ENCODE assay signal across 18 cellular contexts in genomic region chr13:80083097-80083429, GRCh38.
A peak's percentile ranks its signal among the peaks of the same experiment; 100 is the strongest.
DNase-seq lines count a peak whose midpoint lies in the region; ATAC-seq and TF ChIP-seq lines count a peak whose summit lies in the region.
"Had no signal": no experiment of that assay in that cellular context is flagged by ENCODE, and none has a peak within 500 bp of the region (broad histone marks: within the 10 kb centered on the region; RNA-seq: fewer than 3 reads in every experiment).

No MANE protein-coding gene starts in this region.

- intact Hi-C loops in CD4-positive, alpha-beta T cell (cut with DNase I, micrococcal nuclease) = no loop called here

- H3K27ac ChIP-seq in SK-N-MC (no peak overlapping the region), suprapubic skin (peak overlapping the region; percentile 68)
- no peak overlapping the region for H3K27ac ChIP-seq in CD4-positive, alpha-beta T cell (ENCODE audit: low read depth, low read length)

- peaks cover 10% of the 10 kb centered on the region for H3K4me1 ChIP-seq in suprapubic skin

- no peak for TF ChIP-seq EP300 in suprapubic skin (IDR thresholded peaks at IDR 0.05)

- no peaks in the 10 kb centered on the region for H3K27me3 ChIP-seq in suprapubic skin
- no peaks in the 10 kb centered on the region for H3K27me3 ChIP-seq in CD4-positive, alpha-beta T cell (ENCODE audit: control insufficient read depth, insufficient read depth, low read length)
- H3K27me3 ChIP-seq: gastrocnemius medialis had no signal

- no peaks in the 10 kb centered on the region for H3K4me1 Mint-ChIP-seq in activated CD4-positive, alpha-beta T cell treated with anti-CD3 and anti-CD28 coated beads, Interleukin-2, amount 10 ng/mL, durations not matched to agents 7 days and 5 days
- no peaks in the 10 kb centered on the region for H3K4me1 Mint-ChIP-seq in CD4-positive, alpha-beta T cell (ENCODE audit: low read depth)
- H3K4me1 Mint-ChIP-seq: activated B cell treated with CpG ODN at 0.5 μM for 24 hours, B cell had no signal

- no peaks in the 10 kb centered on the region for H3K9me3 Mint-ChIP-seq in activated CD4-positive, alpha-beta T cell treated with anti-CD3 and anti-CD28 coated beads, Interleukin-2, amount 10 ng/mL, durations not matched to agents 7 days and 5 days
- H3K9me3 Mint-ChIP-seq in CD4-positive, alpha-beta T cell = no peaks in the 10 kb centered on the region
- H3K9me3 Mint-ChIP-seq: activated B cell treated with CpG ODN at 0.5 μM for 24 hours, mesothelial cell of epicardium, neural crest cell had no signal

- H3K36me3 Mint-ChIP-seq in activated CD4-positive, alpha-beta T cell treated with anti-CD3 and anti-CD28 coated beads, Interleukin-2, amount 10 ng/mL, durations not matched to agents 7 days and 5 days (ENCODE audit: low read depth) = no peaks in the 10 kb centered on the region
- no peaks in the 10 kb centered on the region for H3K36me3 Mint-ChIP-seq in CD4-positive, alpha-beta T cell (ENCODE audit: low read depth)
- H3K36me3 Mint-ChIP-seq: activated naive CD4-positive, alpha-beta T cell treated with anti-CD3 and anti-CD28 coated beads, Interleukin-2, amount 50 U/mL, for 72 hours; brain; mesothelial cell of epicardium had no signal

- no peaks in the 10 kb centered on the region for H3K36me3 ChIP-seq in SK-N-MC (ENCODE audit: insufficient read depth, low read length)
- H3K36me3 ChIP-seq in suprapubic skin = no peaks in the 10 kb centered on the region
- H3K36me3 ChIP-seq: gastrocnemius medialis had no signal

- TF ChIP-seq CTCF in foreskin fibroblast (IDR thresholded peaks at IDR 0.05; ENCODE audit: low read depth, low read length) (no peak), suprapubic skin (IDR thresholded peaks at IDR 0.05) (no peak)
- TF ChIP-seq CTCF in CD4-positive, alpha-beta T cell (IDR thresholded peaks at IDR 0.05) = no peak

- H3K9me3 ChIP-seq in SK-N-MC (ENCODE audit: low read depth, low read length) = no peaks in the 10 kb centered on the region
- H3K9me3 ChIP-seq in suprapubic skin = no peaks in the 10 kb centered on the region
- H3K9me3 ChIP-seq in CD4-positive, alpha-beta T cell (ENCODE audit: control insufficient read depth, low read length) = no peaks in the 10 kb centered on the region
- H3K9me3 ChIP-seq: gastrocnemius medialis had no signal

- no peak overlapping the region for H3K27ac Mint-ChIP-seq in activated CD4-positive, alpha-beta T cell treated with anti-CD3 and anti-CD28 coated beads, Interleukin-2, amount 10 ng/mL, durations not matched to agents 7 days and 5 days
- H3K27ac Mint-ChIP-seq in CD4-positive, alpha-beta T cell = no peak overlapping the region
- H3K27ac Mint-ChIP-seq: activated B cell treated with CpG ODN at 0.5 μM for 24 hours; activated naive CD4-positive, alpha-beta T cell treated with anti-CD3 and anti-CD28 coated beads, Interleukin-2, amount 50 U/mL, for 72 hours; B cell had no signal

- POLR2A ChIA-PET in activated CD4-positive, alpha-beta T cell treated with anti-CD3 and anti-CD28 coated beads, Interleukin-2, amount 10 ng/mL, durations not matched to agents 7 days and 5 days (lab: Charles Lee) = no interaction called here
- POLR2A ChIA-PET in CD4-positive, alpha-beta T cell (lab: Charles Lee) = no interaction called here

- WGBS in suprapubic skin = 81% methylated on average over 1 of the region's 1 CpG

- no peak for ATAC-seq in CD4-positive, alpha-beta T cell (ENCODE audit: poor library complexity)
- ATAC-seq in GM19395 (IDR thresholded peaks at IDR 0.05; ENCODE audit: unreplicated experiment) = no peak
- ATAC-seq: activated naive CD4-positive, alpha-beta T cell treated with anti-CD3 and anti-CD28 coated beads, Interleukin-2, amount 50 U/mL, for 72 hours; gastrocnemius medialis had no signal

- CTCF ChIA-PET in activated CD4-positive, alpha-beta T cell treated with anti-CD3 and anti-CD28 coated beads, Interleukin-2, amount 10 ng/mL, durations not matched to agents 7 days and 5 days (lab: Charles Lee) = no interaction called here
- CTCF ChIA-PET in CD4-positive, alpha-beta T cell (lab: Charles Lee) = no interaction called here

- no peak overlapping the region for H3K9ac ChIP-seq in SK-N-MC (ENCODE audit: insufficient read length)

- H3K4me3 ChIP-seq in SK-N-MC = peak overlapping the region; percentile 51; the same call in 1 of the 2 replicates
- H3K4me3 ChIP-seq in foreskin fibroblast (ENCODE audit: low read depth in 1 of 2, low read length in 2 of 2) = peak overlapping the region; percentile 24 to 42
- no peak overlapping the region for H3K4me3 ChIP-seq in suprapubic skin

- no peaks in the 10 kb centered on the region for H3K27me3 Mint-ChIP-seq in activated CD4-positive, alpha-beta T cell treated with anti-CD3 and anti-CD28 coated beads, Interleukin-2, amount 10 ng/mL, durations not matched to agents 7 days and 5 days
- H3K27me3 Mint-ChIP-seq in CD4-positive, alpha-beta T cell = no peaks in the 10 kb centered on the region
- H3K27me3 Mint-ChIP-seq: activated B cell treated with CpG ODN at 0.5 μM for 24 hours, B cell, brain had no signal

- no peak for TF ChIP-seq POLR2A in suprapubic skin (IDR thresholded peaks at IDR 0.05)

- DNase-seq in HT1080 (ENCODE audit: low read depth) (peak; percentile 42), SK-N-MC (ENCODE audit: low read depth, low spot score) (no peak), foreskin fibroblast (no peak), suprapubic skin (ENCODE audit: low spot score in 2 of 2) (no peak)
- no peak for DNase-seq in activated CD4-positive, alpha-beta T cell treated with anti-CD3 and anti-CD28 coated beads, Interleukin-2, amount 10 ng/mL, durations not matched to agents 7 days and 5 days
- no peak for DNase-seq in CD4-positive, alpha-beta T cell
- DNase-seq: activated B cell treated with CpG ODN at 0.5 μM for 24 hours; activated T-cell treated with anti-CD3 and anti-CD28 coated beads, Interleukin-2, amount 50 U/mL, for 48 hours; gastrocnemius medialis; Kasumi-1; NCI-H1105; NCI-H526 treated with DMSO at 0.1 percent for 48 hours had no signal

- H3K4me3 Mint-ChIP-seq in activated CD4-positive, alpha-beta T cell treated with anti-CD3 and anti-CD28 coated beads, Interleukin-2, amount 10 ng/mL, durations not matched to agents 7 days and 5 days = no peak overlapping the region
- no peak overlapping the region for H3K4me3 Mint-ChIP-seq in CD4-positive, alpha-beta T cell
- H3K4me3 Mint-ChIP-seq: activated B cell treated with CpG ODN at 0.5 μM for 24 hours, B cell, mesothelial cell of epicardium, neural crest cell had no signal
